In genomic region chr2:8304821-8305766, GRCh38 we compare ENCODE assay signal across 22 cellular contexts.
DNase-seq lines count a peak whose midpoint lies in the region; FAIRE-seq and TF ChIP-seq lines count a peak whose summit lies in the region.
"Had no signal": no experiment of that assay in that cellular context is flagged by ENCODE, and none has a peak within 500 bp of the region (broad histone marks: within the 10 kb centered on the region; RNA-seq: fewer than 3 reads in every experiment).

No MANE protein-coding gene starts in this region.

- H3K4me1 ChIP-seq in endodermal cell (ENCODE audit: control insufficient read depth, insufficient read depth, low read length), result peaks cover 5% of the 10 kb centered on the region
- H3K4me1 ChIP-seq: uterus had no signal

- DNase-seq in NOMO-1 treated with DMSO at 0.1 percent for 48 hours (lab: John Stamatoyannopoulos, UW; ENCODE audit: unreplicated experiment), result peak; percentile 38
- DNase-seq in NOMO-1 (lab: John Stamatoyannopoulos, UW; ENCODE audit: unreplicated experiment in 2 of 2), result no peak
- DNase-seq in NB4 (ENCODE audit: low read depth), result peak; percentile 58
- DNase-seq in endodermal cell, result peak; percentile 13
- DNase-seq in osteocyte (ENCODE audit: extremely low spot score, unreplicated experiment), result peak; percentile 72
- no peak for DNase-seq in urothelium cell line (ENCODE audit: low spot score)
- DNase-seq in SKM-1 treated with dmso at 0.1 percent for 144 hours (lab: John Stamatoyannopoulos, UW; ENCODE audit: unreplicated experiment), result no peak
- no peak for DNase-seq in D721Med (ENCODE audit: insufficient read length, low spot score)
- DNase-seq: activated CD4-positive, alpha-beta T cell treated with anti-CD3 and anti-CD28 coated beads, Interleukin-2, amount 10 ng/mL, durations not matched to agents 7 days and 5 days; activated T-cell treated with anti-CD3 and anti-CD28 coated beads, Interleukin-2, amount 50 U/mL, for 72 hours; effector memory CD4-positive, alpha-beta T cell; HCEC 1CT; hippocampal formation; Kasumi-1; kidney glomerular epithelial cell; NCI-H1694 treated with DMSO at 0.1 percent for 48 hours; sigmoid colon; stomach; uterus had no signal

- no peak overlapping the region for H3K4me3 Mint-ChIP-seq in endodermal cell
- no peak overlapping the region for H3K4me3 Mint-ChIP-seq in osteocyte (ENCODE audit: unreplicated experiment)
- H3K4me3 Mint-ChIP-seq: activated CD4-positive, alpha-beta T cell treated with anti-CD3 and anti-CD28 coated beads, Interleukin-2, amount 10 ng/mL, durations not matched to agents 7 days and 5 days; activated T-cell treated with anti-CD3 and anti-CD28 coated beads, Interleukin-2, amount 50 U/mL, for 72 hours; mesothelial cell of epicardium had no signal

- H3K9ac ChIP-seq in endodermal cell (ENCODE audit: extremely low read depth, low read length, poor library complexity, severe bottlenecking), result no peak overlapping the region

- 93 to 96% methylated on average over 15 to 18 of the region's 18 CpGs for WGBS in endodermal cell (ENCODE audit: insufficient coverage in 1 of 2, insufficient read length in 1 of 2), 2 experiments

- H3K9me3 Mint-ChIP-seq in endodermal cell, result no peaks in the 10 kb centered on the region
- no peaks in the 10 kb centered on the region for H3K9me3 Mint-ChIP-seq in osteocyte (ENCODE audit: unreplicated experiment)
- H3K9me3 Mint-ChIP-seq: mesothelial cell of epicardium had no signal

- H3K9me3 ChIP-seq in endodermal cell (ENCODE audit: control insufficient read depth, low read length), result no peaks in the 10 kb centered on the region
- H3K9me3 ChIP-seq: sigmoid colon, SJSA1, stomach, uterus had no signal

- FAIRE-seq in urothelium cell line (lab: Jason Lieb, UNC) (no peak), D721Med (lab: Jason Lieb, UNC) (no peak)

- no peaks in the 10 kb centered on the region for H3K27me3 ChIP-seq in endodermal cell (ENCODE audit: control insufficient read depth, insufficient read depth, low read length, poor library complexity, severe bottlenecking)
- H3K27me3 ChIP-seq: cardiac muscle cell, sigmoid colon, SJSA1, stomach, uterus had no signal

- H3K4me3 ChIP-seq in NB4 (ENCODE audit: low read depth, low read length), result no peak overlapping the region
- H3K4me3 ChIP-seq in endodermal cell (ENCODE audit: low read length), result no peak overlapping the region
- H3K4me3 ChIP-seq: cardiac muscle cell, sigmoid colon, SJSA1, stomach, uterus had no signal

- H3K4me1 Mint-ChIP-seq in endodermal cell (peaks cover 22% of the 10 kb centered on the region), osteocyte (ENCODE audit: unreplicated experiment) (peaks cover 9% of the 10 kb centered on the region)

- H3K36me3 Mint-ChIP-seq in endodermal cell (ENCODE audit: low read depth), result no peaks in the 10 kb centered on the region
- no peaks in the 10 kb centered on the region for H3K36me3 Mint-ChIP-seq in osteocyte (ENCODE audit: unreplicated experiment)
- H3K36me3 Mint-ChIP-seq: mesothelial cell of epicardium had no signal

- H3K27me3 Mint-ChIP-seq in endodermal cell (ENCODE audit: insufficient read depth), result no peaks in the 10 kb centered on the region
- no peaks in the 10 kb centered on the region for H3K27me3 Mint-ChIP-seq in osteocyte (ENCODE audit: unreplicated experiment)

- no peak overlapping the region for H3K27ac Mint-ChIP-seq in endodermal cell
- no peak overlapping the region for H3K27ac Mint-ChIP-seq in osteocyte (ENCODE audit: unreplicated experiment)
- H3K27ac Mint-ChIP-seq: activated CD4-positive, alpha-beta T cell treated with anti-CD3 and anti-CD28 coated beads, Interleukin-2, amount 10 ng/mL, durations not matched to agents 7 days and 5 days; activated T-cell treated with anti-CD3 and anti-CD28 coated beads, Interleukin-2, amount 50 U/mL, for 72 hours; mesothelial cell of epicardium had no signal

- no peak for TF ChIP-seq POLR2A in NB4 (IDR thresholded peaks at IDR 0.05; ENCODE audit: extremely low read depth, insufficient read length)

- no peaks in the 10 kb centered on the region for H3K36me3 ChIP-seq in endodermal cell (ENCODE audit: control insufficient read depth, insufficient read depth, low read length)
- H3K36me3 ChIP-seq: cardiac muscle cell, sigmoid colon, SJSA1, stomach, uterus had no signal

- H3K27ac ChIP-seq in endodermal cell (ENCODE audit: low read depth, low read length), result no peak overlapping the region
- H3K27ac ChIP-seq: cardiac muscle cell, stomach, uterus had no signal

- TF ChIP-seq CTCF in NB4 (IDR thresholded peaks at IDR 0.05; ENCODE audit: low read depth, low read length) (no peak), endodermal cell (conservative IDR thresholded peaks at IDR 0.05) (no peak), osteocyte (IDR thresholded peaks at IDR 0.05) (no peak), D721Med (IDR thresholded peaks at IDR 0.05; ENCODE audit: insufficient read depth, missing control alignments) (no peak)

Comparison
In these comparisons a context has a peak if more than half of its experiments do, and no peak if none do; other contexts are left out.
1. DNase-seq: peak in NOMO-1 treated with DMSO at 0.1 percent for 48 hours (single experiment), NB4 (single experiment), endodermal cell (single experiment) and osteocyte (single experiment); none in NOMO-1 (0 of 2), urothelium cell line (single experiment), SKM-1 treated with dmso at 0.1 percent for 144 hours (single experiment) and D721Med (single experiment).